ENCODE assay signal across 8 cellular contexts in the genomic region with DNA sequence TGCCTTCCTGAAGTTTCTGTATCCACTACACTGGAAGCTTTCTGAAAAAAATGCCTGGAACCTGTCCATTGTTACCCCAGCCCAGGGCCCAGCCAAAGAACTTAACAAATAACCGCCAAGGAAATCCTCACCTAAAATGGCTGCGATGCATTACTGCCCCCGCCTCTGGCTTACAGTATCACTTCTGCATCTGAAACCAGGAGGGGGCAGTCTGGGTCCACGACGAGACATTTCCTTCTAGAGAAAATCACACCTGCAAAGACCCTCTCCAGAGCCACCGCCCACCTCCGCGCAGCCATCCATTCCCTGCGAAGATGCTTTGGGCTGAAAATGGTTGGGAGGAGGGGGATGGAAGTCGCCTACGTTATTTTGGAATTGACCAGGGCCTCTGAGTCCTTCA. TPM values are rescaled to one million over a fixed set of nuclear protein-coding genes. Genes with fewer than 3 reads are reported as not detected.
DNase-seq lines count a peak whose midpoint lies in the region; ATAC-seq and TF ChIP-seq lines count a peak whose summit lies in the region.

No MANE protein-coding gene starts in this region.

- H3K27me3 ChIP-seq in heart left ventricle (no peaks in the 10 kb centered on the region), RWPE2 (ENCODE audit: insufficient read depth, poor library complexity, severe bottlenecking) (no peaks in the 10 kb centered on the region)

- H3K4me1 Mint-ChIP-seq in osteocyte (ENCODE audit: unreplicated experiment) = peaks cover 17% of the 10 kb centered on the region

- peaks cover 0 to 21% (median 0%) of the 10 kb centered on the region in 12 donors for H3K4me1 ChIP-seq in heart left ventricle
- no peaks in the 10 kb centered on the region for H3K4me1 ChIP-seq in RWPE2 (ENCODE audit: insufficient read depth, poor library complexity, severe bottlenecking)

- no peak overlapping the region for H3K4me3 ChIP-seq in heart left ventricle
- H3K4me3 ChIP-seq in RWPE2 (ENCODE audit: severe bottlenecking) = no peak overlapping the region

- intact Hi-C loops in heart left ventricle (cut with DNase I) = loop anchor here in 2 of 10 donors (10.0 kb wide), 2 partner anchors 192 to 262 kb away; no protein-coding TSS in a partner anchor
- intact Hi-C loops in Right ventricle myocardium superior (cut with DNase I) = no loop called here

- H3K4me3 Mint-ChIP-seq in osteocyte (ENCODE audit: unreplicated experiment) = no peak overlapping the region

- TF ChIP-seq POLR2A in heart left ventricle (IDR thresholded peaks at IDR 0.05) = no peak

- TF ChIP-seq CTCF in heart left ventricle (IDR thresholded peaks at IDR 0.05) (peak in 11 of 12 donors; percentile 24 to 54 (median 41)), RWPE2 (IDR thresholded peaks at IDR 0.05; ENCODE audit: poor library complexity, severe bottlenecking) (peak; percentile 43), osteocyte (IDR thresholded peaks at IDR 0.05) (peak; percentile 36)

- WGBS in heart left ventricle, 4 donors = 47 to 66% (median 53%) methylated on average over 11 of the region's 11 CpGs

- DNase-seq in heart left ventricle (no peak), Right ventricle myocardium superior (no peak), RWPE2 (ENCODE audit: low spot score) (no peak), cerebellar cortex (ENCODE audit: low spot score) (peak; percentile 47), osteocyte (ENCODE audit: extremely low spot score, unreplicated experiment) (peak; percentile 78), midbrain (lab: John Stamatoyannopoulos, UW) (no peak), NCI-H510A treated with DMSO at 0.1 percent for 48 hours (lab: John Stamatoyannopoulos, UW) (no peak)

- H3K9me3 Mint-ChIP-seq in osteocyte (ENCODE audit: unreplicated experiment) = no peaks in the 10 kb centered on the region

- H3K27ac ChIP-seq in heart left ventricle (no peak overlapping the region), RWPE2 (ENCODE audit: poor library complexity, severe bottlenecking) (no peak overlapping the region)

- no peaks in the 10 kb centered on the region for H3K27me3 Mint-ChIP-seq in osteocyte (ENCODE audit: unreplicated experiment)

- H3K9me3 ChIP-seq in heart left ventricle = no peaks in the 10 kb centered on the region
- no peaks in the 10 kb centered on the region for H3K9me3 ChIP-seq in RWPE2 (ENCODE audit: severe bottlenecking)

- H3K36me3 ChIP-seq in heart left ventricle = peaks cover 0 to 69% (median 58%) of the 10 kb centered on the region in 9 donors
- H3K36me3 ChIP-seq in RWPE2 (ENCODE audit: low read depth) = peaks cover 15% of the 10 kb centered on the region

- peaks cover 35% of the 10 kb centered on the region for H3K36me3 Mint-ChIP-seq in osteocyte (ENCODE audit: unreplicated experiment)

- ATAC-seq in heart left ventricle (no peak), Right ventricle myocardium superior (ENCODE audit: poor library complexity) (no peak), RWPE2 (ENCODE audit: low read depth) (no peak), HG03439 (IDR thresholded peaks at IDR 0.05; ENCODE audit: unreplicated experiment) (no peak)

- H3K27ac Mint-ChIP-seq in osteocyte (ENCODE audit: unreplicated experiment) = no peak overlapping the region

RNA-seq across cellular contexts. Expression of a gene that starts 22.4 kb away (rescaled TPM):
- total RNA-seq in heart left ventricle (1 to 10 TPM in 3 of 9 donors, under 1 TPM in 6; 0.31 to 1.3 (median 0.87) TPM), Right ventricle myocardium superior (1.3 TPM), osteocyte (0.65 and 0.86 TPM in 2 replicates)
- 1 to 10 TPM in 1 of 2 donors, under 1 TPM in 1; 0.78 to 1.4 TPM for polyA plus RNA-seq in heart left ventricle

RNA-seq across cellular contexts. Expression of a gene that starts 33.4 kb away (rescaled TPM):
- total RNA-seq in heart left ventricle (100 to 1,000 TPM in 3 of 9 donors, 10 to 100 TPM in 6; 40.8 to 181 (median 74.4) TPM), Right ventricle myocardium superior (58.7 TPM), osteocyte (280 TPM in 2 replicates)
- 10 to 100 TPM; 46.6 to 50.2 TPM for polyA plus RNA-seq in heart left ventricle

RNA-seq across cellular contexts. Expression of a gene that starts 55.7 kb away (rescaled TPM):
- total RNA-seq in heart left ventricle = not detected
- not detected for polyA plus RNA-seq in heart left ventricle
- not detected for total RNA-seq in Right ventricle myocardium superior
- not detected in 2 replicates for total RNA-seq in osteocyte

Comparison
In these comparisons a context has a peak if more than half of its experiments do, and no peak if none do; other contexts are left out.
1. DNase-seq: peak in cerebellar cortex (single experiment) and osteocyte (single experiment); none in heart left ventricle (0 of 5), Right ventricle myocardium superior (single experiment), RWPE2 (single experiment), midbrain (single experiment) and NCI-H510A treated with DMSO at 0.1 percent for 48 hours (single experiment).
2. Peak in every context shown above with its lines, with median percentiles within 50 percentile points of each other: CTCF ChIP-seq.